ENCODE assay signal across 10 cellular contexts in the genomic region with DNA sequence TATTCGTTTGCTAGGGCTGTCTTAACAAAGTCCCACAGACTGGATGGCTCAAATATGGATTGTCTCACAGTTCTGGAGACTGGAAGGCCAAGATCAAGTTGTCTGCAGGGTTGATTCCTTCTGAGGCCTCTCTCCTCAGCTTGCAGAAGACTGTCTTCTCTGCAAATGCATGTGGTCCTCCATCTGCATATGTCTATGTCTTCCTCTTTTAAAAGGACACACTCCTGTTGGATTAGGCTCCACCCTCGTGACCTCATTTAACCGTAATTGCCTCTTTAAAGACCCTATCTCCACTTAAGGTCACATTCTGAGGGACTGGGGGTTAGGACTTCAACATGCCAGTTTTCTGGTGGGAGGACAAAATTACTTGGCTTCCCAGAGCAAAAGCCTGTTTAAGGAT.
DNase-seq lines count a peak whose midpoint lies in the region; ATAC-seq and TF ChIP-seq lines count a peak whose summit lies in the region.
"Had no signal": no experiment of that assay in that cellular context is flagged by ENCODE, and none has a peak within 500 bp of the region (broad histone marks: within the 10 kb centered on the region; RNA-seq: fewer than 3 reads in every experiment).

No MANE protein-coding gene starts in this region.

- H3K4me1 ChIP-seq in RWPE2 (ENCODE audit: insufficient read depth, poor library complexity, severe bottlenecking) (peaks cover 26% of the 10 kb centered on the region), iPS-20b (ENCODE audit: insufficient read depth, low read length) (peaks cover 33% of the 10 kb centered on the region), thoracic aorta (ENCODE audit: control insufficient read depth in 1 of 2, low read depth in 2 of 2) (peaks cover 25 to 35% of the 10 kb centered on the region in 2 donors)

- H3K9ac ChIP-seq in iPS-20b (ENCODE audit: low read depth, low read length) = peak overlapping the region; percentile 1; the same call in 1 of the 2 replicates

- H3K9me3 ChIP-seq in RWPE2 (ENCODE audit: severe bottlenecking) (no peaks in the 10 kb centered on the region), iPS-20b (ENCODE audit: insufficient read depth, low read depth, low read length) (no peaks in the 10 kb centered on the region), thoracic aorta (no peaks in the 10 kb centered on the region)

- TF ChIP-seq CTCF in RWPE2 (IDR thresholded peaks at IDR 0.05; ENCODE audit: poor library complexity, severe bottlenecking) (no peak), thoracic aorta (IDR thresholded peaks at IDR 0.05) (no peak)

- H3K27me3 Mint-ChIP-seq in T-helper 2 cell treated with Interferon-gamma antibody and Interleukin-4, amounts not matched to agents 5 μg/mL and 100 μg/mL, for 36 hours (ENCODE audit: low read depth) = no peaks in the 10 kb centered on the region
- H3K27me3 Mint-ChIP-seq: stimulated activated naive CD8-positive, alpha-beta T cell treated with anti-CD3 and anti-CD28 coated beads, Interleukin-15, amount 100 ng/mL, for 72 hours had no signal

- no peaks in the 10 kb centered on the region for H3K36me3 ChIP-seq in RWPE2 (ENCODE audit: low read depth)
- no peaks in the 10 kb centered on the region for H3K36me3 ChIP-seq in iPS-20b (ENCODE audit: insufficient read depth, low read depth, low read length)
- H3K36me3 ChIP-seq in thoracic aorta = no peaks in the 10 kb centered on the region

- H3K9me3 Mint-ChIP-seq in T-helper 2 cell treated with Interferon-gamma antibody and Interleukin-4, amounts not matched to agents 5 μg/mL and 100 μg/mL, for 36 hours = peaks cover 6% of the 10 kb centered on the region
- H3K9me3 Mint-ChIP-seq: stimulated activated naive CD8-positive, alpha-beta T cell treated with anti-CD3 and anti-CD28 coated beads, Interleukin-15, amount 100 ng/mL, for 72 hours had no signal

- H3K36me3 Mint-ChIP-seq in T-helper 2 cell treated with Interferon-gamma antibody and Interleukin-4, amounts not matched to agents 5 μg/mL and 100 μg/mL, for 36 hours (ENCODE audit: low read depth) = no peaks in the 10 kb centered on the region

- H3K4me3 Mint-ChIP-seq in T-helper 2 cell treated with Interferon-gamma antibody and Interleukin-4, amounts not matched to agents 5 μg/mL and 100 μg/mL, for 36 hours = no peak overlapping the region
- H3K4me3 Mint-ChIP-seq: stimulated activated naive CD8-positive, alpha-beta T cell treated with anti-CD3 and anti-CD28 coated beads, Interleukin-15, amount 100 ng/mL, for 72 hours had no signal

- H3K27ac Mint-ChIP-seq in T-helper 2 cell treated with Interferon-gamma antibody and Interleukin-4, amounts not matched to agents 5 μg/mL and 100 μg/mL, for 36 hours = peak overlapping the region; percentile 82

- DNase-seq in T-helper 2 cell treated with Interferon-gamma antibody and Interleukin-4, amounts not matched to agents 5 μg/mL and 100 μg/mL, for 36 hours (ENCODE audit: low spot score) = no peak
- no peak for DNase-seq in T-helper 2 cell
- DNase-seq in RWPE2 (ENCODE audit: low spot score) = no peak
- no peak for DNase-seq in thoracic aorta (ENCODE audit: low spot score)
- DNase-seq in NCI-H1417 treated with DMSO at 0.1 percent for 48 hours (lab: John Stamatoyannopoulos, UW) = no peak
- DNase-seq in NCI-H446 treated with DMSO at 0.1 percent for 48 hours (lab: John Stamatoyannopoulos, UW) = no peak
- DNase-seq: NCI-H1694 had no signal

- no peak overlapping the region for H3K4me3 ChIP-seq in RWPE2 (ENCODE audit: severe bottlenecking)
- H3K4me3 ChIP-seq in iPS-20b (ENCODE audit: low read length) = no peak overlapping the region
- H3K4me3 ChIP-seq in thoracic aorta = peak overlapping the region; percentile 34

- H3K27me3 ChIP-seq in RWPE2 (ENCODE audit: insufficient read depth, poor library complexity, severe bottlenecking) (no peaks in the 10 kb centered on the region), iPS-20b (ENCODE audit: insufficient read depth, low read length) (no peaks in the 10 kb centered on the region), thoracic aorta (replicated peaks; ENCODE audit: insufficient read depth) (no peaks in the 10 kb centered on the region)

- H3K4me1 Mint-ChIP-seq in T-helper 2 cell treated with Interferon-gamma antibody and Interleukin-4, amounts not matched to agents 5 μg/mL and 100 μg/mL, for 36 hours (ENCODE audit: low read depth) = peaks cover 29% of the 10 kb centered on the region

- ATAC-seq in RWPE2 (ENCODE audit: low read depth) (no peak; the same call in 2 of the 3 replicates), thoracic aorta (ENCODE audit: insufficient number of reproducible peaks, low FRiP score, low read depth) (no peak), GM18868 (IDR thresholded peaks at IDR 0.05; ENCODE audit: unreplicated experiment) (no peak)

- peak overlapping the region; percentile 100 for H3K27ac ChIP-seq in RWPE2 (ENCODE audit: poor library complexity, severe bottlenecking)
- H3K27ac ChIP-seq in iPS-20b (ENCODE audit: low read length) = peak overlapping the region; percentile 23
- peak overlapping the region; percentile 84 to 85 for H3K27ac ChIP-seq in thoracic aorta

Comparison
In these comparisons a context has a peak if more than half of its experiments do, and no peak if none do; other contexts are left out.
1. H3K27ac ChIP-seq: peak in every context shown above with its lines; median percentile 100 in RWPE2; 84 in thoracic aorta; 23 in iPS-20b.